Comparison of ENCODE assay signal across 27 cellular contexts in genomic region chr6:55603987-55604386, GRCh38. TPM values are rescaled to one million over a fixed set of nuclear protein-coding genes. Genes with fewer than 3 reads are reported as not detected.
"Had no signal": no experiment of that assay in that cellular context is flagged by ENCODE, and none has a peak within 500 bp of the region (broad histone marks: within the 10 kb centered on the region; RNA-seq: fewer than 3 reads in every experiment).

No MANE protein-coding gene starts in this region.

- H3K4me3 ChIP-seq: MG63, PC-9, Peyer's patch, SJCRH30 had no signal

- H3K27ac ChIP-seq: HL-60, PC-9, Peyer's patch, SJCRH30 had no signal

- H3K9me3 ChIP-seq: MG63, Peyer's patch, SJCRH30 had no signal

- H3K4me2 ChIP-seq: PC-9 had no signal

- DNase-seq: Karpas-422; KG1; MG63; NCI-H1092; NCI-H1105 treated with DMSO at 0.1 percent for 48 hours; NCI-H1417 treated with DMSO at 0.1 percent for 48 hours; NCI-H146; NCI-H1694 treated with DMSO at 0.1 percent for 48 hours; NCI-H1930; NCI-H2081; NCI-H2107; NCI-H2171 treated with DMSO at 0.1 percent for 48 hours; NCI-H345; NCI-H524; NCI-H526 treated with DMSO at 0.1 percent for 48 hours; NCI-H748 treated with DMSO at 0.1 percent for 48 hours; NK-92 treated with Interleukin-12 subunit alpha and Interleukin-12 subunit beta, amount 100 ng/mL, for 24 hours; PC-9; Peyer's patch; SHP77 treated with DMSO at 0.1 percent for 48 hours; SJCRH30 had no signal

- ATAC-seq: Right ventricle myocardium inferior, SK-N-SH treated with all-trans-retinoic acid at 6 μM for 48 hours had no signal

- H3K4me1 ChIP-seq: Peyer's patch, SJCRH30 had no signal

RNA-seq across cellular contexts. Expression of gene HMGCLL1, which starts 25.0 kb away (rescaled TPM):
- total RNA-seq: IMR-90, OCI-LY7, RPMI7951, SJCRH30 had no signal
